Comparison of ENCODE assay signal across 1 cellular context in the genomic region with DNA sequence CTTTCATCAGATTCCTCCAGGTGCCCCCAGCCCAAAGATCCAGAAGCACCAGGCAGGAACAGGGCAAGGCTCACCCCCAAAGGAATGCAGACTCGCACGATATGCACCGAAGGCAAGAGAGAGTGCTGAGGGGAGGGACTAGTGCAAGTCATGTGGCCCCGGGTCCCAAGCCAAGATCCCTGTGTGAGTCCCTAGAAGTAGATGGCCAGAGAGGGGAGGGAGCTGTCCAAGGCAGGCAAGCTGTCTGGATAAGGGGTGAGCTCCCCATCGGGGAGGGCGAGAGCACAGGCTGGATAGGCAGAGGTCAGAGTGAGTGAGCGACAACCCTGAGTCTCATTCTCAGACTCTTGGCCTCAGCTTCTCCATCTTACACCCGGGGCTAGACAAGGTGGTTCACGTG.
TF ChIP-seq lines count a peak whose summit lies in the region.

No MANE protein-coding gene starts in this region.

TF ChIP-seq in H1, 55 proteins besides CTCF, POLR2A, EP300 and RAD21 (continued from another document):
- TF ChIP-seq TAF1 (IDR thresholded peaks at IDR 0.05; ENCODE audit: low read depth, low read length) (no peak), JUN (IDR thresholded peaks at IDR 0.05; ENCODE audit: low read depth, low read length) (no peak), RBBP5 (IDR thresholded peaks at IDR 0.05; ENCODE audit: borderline replicate concordance, low read depth, low read length) (no peak)
- TF ChIP-seq, protein P1, sequence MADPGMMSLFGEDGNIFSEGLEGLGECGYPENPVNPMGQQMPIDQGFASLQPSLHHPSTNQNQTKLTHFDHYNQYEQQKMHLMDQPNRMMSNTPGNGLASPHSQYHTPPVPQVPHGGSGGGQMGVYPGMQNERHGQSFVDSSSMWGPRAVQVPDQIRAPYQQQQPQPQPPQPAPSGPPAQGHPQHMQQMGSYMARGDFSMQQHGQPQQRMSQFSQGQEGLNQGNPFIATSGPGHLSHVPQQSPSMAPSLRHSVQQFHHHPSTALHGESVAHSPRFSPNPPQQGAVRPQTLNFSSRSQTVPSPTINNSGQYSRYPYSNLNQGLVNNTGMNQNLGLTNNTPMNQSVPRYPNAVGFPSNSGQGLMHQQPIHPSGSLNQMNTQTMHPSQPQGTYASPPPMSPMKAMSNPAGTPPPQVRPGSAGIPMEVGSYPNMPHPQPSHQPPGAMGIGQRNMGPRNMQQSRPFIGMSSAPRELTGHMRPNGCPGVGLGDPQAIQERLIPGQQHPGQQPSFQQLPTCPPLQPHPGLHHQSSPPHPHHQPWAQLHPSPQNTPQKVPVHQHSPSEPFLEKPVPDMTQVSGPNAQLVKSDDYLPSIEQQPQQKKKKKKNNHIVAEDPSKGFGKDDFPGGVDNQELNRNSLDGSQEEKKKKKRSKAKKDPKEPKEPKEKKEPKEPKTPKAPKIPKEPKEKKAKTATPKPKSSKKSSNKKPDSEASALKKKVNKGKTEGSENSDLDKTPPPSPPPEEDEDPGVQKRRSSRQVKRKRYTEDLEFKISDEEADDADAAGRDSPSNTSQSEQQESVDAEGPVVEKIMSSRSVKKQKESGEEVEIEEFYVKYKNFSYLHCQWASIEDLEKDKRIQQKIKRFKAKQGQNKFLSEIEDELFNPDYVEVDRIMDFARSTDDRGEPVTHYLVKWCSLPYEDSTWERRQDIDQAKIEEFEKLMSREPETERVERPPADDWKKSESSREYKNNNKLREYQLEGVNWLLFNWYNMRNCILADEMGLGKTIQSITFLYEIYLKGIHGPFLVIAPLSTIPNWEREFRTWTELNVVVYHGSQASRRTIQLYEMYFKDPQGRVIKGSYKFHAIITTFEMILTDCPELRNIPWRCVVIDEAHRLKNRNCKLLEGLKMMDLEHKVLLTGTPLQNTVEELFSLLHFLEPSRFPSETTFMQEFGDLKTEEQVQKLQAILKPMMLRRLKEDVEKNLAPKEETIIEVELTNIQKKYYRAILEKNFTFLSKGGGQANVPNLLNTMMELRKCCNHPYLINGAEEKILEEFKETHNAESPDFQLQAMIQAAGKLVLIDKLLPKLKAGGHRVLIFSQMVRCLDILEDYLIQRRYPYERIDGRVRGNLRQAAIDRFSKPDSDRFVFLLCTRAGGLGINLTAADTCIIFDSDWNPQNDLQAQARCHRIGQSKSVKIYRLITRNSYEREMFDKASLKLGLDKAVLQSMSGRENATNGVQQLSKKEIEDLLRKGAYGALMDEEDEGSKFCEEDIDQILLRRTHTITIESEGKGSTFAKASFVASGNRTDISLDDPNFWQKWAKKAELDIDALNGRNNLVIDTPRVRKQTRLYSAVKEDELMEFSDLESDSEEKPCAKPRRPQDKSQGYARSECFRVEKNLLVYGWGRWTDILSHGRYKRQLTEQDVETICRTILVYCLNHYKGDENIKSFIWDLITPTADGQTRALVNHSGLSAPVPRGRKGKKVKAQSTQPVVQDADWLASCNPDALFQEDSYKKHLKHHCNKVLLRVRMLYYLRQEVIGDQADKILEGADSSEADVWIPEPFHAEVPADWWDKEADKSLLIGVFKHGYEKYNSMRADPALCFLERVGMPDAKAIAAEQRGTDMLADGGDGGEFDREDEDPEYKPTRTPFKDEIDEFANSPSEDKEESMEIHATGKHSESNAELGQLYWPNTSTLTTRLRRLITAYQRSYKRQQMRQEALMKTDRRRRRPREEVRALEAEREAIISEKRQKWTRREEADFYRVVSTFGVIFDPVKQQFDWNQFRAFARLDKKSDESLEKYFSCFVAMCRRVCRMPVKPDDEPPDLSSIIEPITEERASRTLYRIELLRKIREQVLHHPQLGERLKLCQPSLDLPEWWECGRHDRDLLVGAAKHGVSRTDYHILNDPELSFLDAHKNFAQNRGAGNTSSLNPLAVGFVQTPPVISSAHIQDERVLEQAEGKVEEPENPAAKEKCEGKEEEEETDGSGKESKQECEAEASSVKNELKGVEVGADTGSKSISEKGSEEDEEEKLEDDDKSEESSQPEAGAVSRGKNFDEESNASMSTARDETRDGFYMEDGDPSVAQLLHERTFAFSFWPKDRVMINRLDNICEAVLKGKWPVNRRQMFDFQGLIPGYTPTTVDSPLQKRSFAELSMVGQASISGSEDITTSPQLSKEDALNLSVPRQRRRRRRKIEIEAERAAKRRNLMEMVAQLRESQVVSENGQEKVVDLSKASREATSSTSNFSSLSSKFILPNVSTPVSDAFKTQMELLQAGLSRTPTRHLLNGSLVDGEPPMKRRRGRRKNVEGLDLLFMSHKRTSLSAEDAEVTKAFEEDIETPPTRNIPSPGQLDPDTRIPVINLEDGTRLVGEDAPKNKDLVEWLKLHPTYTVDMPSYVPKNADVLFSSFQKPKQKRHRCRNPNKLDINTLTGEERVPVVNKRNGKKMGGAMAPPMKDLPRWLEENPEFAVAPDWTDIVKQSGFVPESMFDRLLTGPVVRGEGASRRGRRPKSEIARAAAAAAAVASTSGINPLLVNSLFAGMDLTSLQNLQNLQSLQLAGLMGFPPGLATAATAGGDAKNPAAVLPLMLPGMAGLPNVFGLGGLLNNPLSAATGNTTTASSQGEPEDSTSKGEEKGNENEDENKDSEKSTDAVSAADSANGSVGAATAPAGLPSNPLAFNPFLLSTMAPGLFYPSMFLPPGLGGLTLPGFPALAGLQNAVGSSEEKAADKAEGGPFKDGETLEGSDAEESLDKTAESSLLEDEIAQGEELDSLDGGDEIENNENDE (IDR thresholded peaks at IDR 0.05; ENCODE audit: insufficient replicate concordance, low read length): no peak
